In genomic region chr22:39994566-39995345, GRCh38 we compare ENCODE assay signal across 8 cellular contexts. TPM values are rescaled to one million over a fixed set of nuclear protein-coding genes. Genes with fewer than 3 reads are reported as not detected.
DNase-seq lines count a peak whose midpoint lies in the region; ATAC-seq, FAIRE-seq and TF ChIP-seq lines count a peak whose summit lies in the region.

TSS of gene FAM83F (plus strand) at chr22:39994954. CDS start at chr22:39995043, 89 bp downstream.

- BruUV-seq in endothelial cell of umbilical vein (replicated peaks; lab: Mats Ljungman, UMichigan), result no TSS peak

- H3K4me3 ChIP-seq in GM23338 (peak within 1 kb of the TSS; percentile 78), endothelial cell of umbilical vein (replicated peaks in 1 of 3; ENCODE audit: insufficient read depth in 1 of 3, low read depth in 1 of 3, low read length in 3 of 3) (no peak within 1 kb of the TSS), pancreas (peak within 1 kb of the TSS; percentile 55 to 72 (median 63)), tibial artery (peak within 1 kb of the TSS in 1 of 2 donors; percentile 11)

- TF ChIP-seq POLR2A in endothelial cell of umbilical vein (IDR thresholded peaks at IDR 0.05; ENCODE audit: low read depth, low read length), result no peak

- DNase-seq in GM23338 (ENCODE audit: low spot score) (peak; percentile 84), WTC11 (ENCODE audit: low spot score) (peak; percentile 68), endothelial cell of umbilical vein (ENCODE audit: low read depth, low spot score) (no peak), pancreas (peak; percentile 67 to 90 (median 78)), tibial artery (no peak), Kasumi-1 (lab: John Stamatoyannopoulos, UW) (no peak)

- peaks cover 28% of the 10 kb centered on the region for H3F3A ChIP-seq in GM23338 (replicated peaks; ENCODE audit: low read depth)

- H3K36me3 Mint-ChIP-seq in GM23338 (ENCODE audit: low read depth) (peaks cover 6% of the 10 kb centered on the region; the same call in 2 of the 3 replicates), WTC11 (peaks cover 5% of the 10 kb centered on the region; the same call in 1 of the 2 replicates)

- peaks cover 53% of the 10 kb centered on the region for H3K4me1 ChIP-seq in GM23338 (ENCODE audit: insufficient read depth)
- H3K4me1 ChIP-seq in endothelial cell of umbilical vein (ENCODE audit: control insufficient read depth, extremely low read depth, insufficient read depth, low read length), result no peaks in the 10 kb centered on the region
- peaks cover 29 to 48% (median 42%) of the 10 kb centered on the region in 3 donors for H3K4me1 ChIP-seq in pancreas
- peaks cover 0 to 33% (median 7%) of the 10 kb centered on the region in 4 donors for H3K4me1 ChIP-seq in tibial artery

- 2 to 6% methylated on average over 38 to 109 of the region's 109 CpGs for WGBS in pancreas, 2 donors

- H3K9me3 ChIP-seq in endothelial cell of umbilical vein (replicated peaks; ENCODE audit: control insufficient read depth, insufficient read depth, low read length) (no peaks in the 10 kb centered on the region), pancreas (no peaks in the 10 kb centered on the region), tibial artery (no peaks in the 10 kb centered on the region)

- H3K4me1 Mint-ChIP-seq in GM23338 (peaks cover 46% of the 10 kb centered on the region), WTC11 (peaks cover 49% of the 10 kb centered on the region)

- H3K27ac Mint-ChIP-seq in GM23338 (no peak within 1 kb of the TSS), WTC11 (no peak within 1 kb of the TSS)

- H3K9me2 ChIP-seq in GM23338 (ENCODE audit: insufficient read depth), result no peaks in the 10 kb centered on the region

- H3K4me3 Mint-ChIP-seq in GM23338 (peak within 1 kb of the TSS; percentile 76), WTC11 (peak within 1 kb of the TSS; percentile 78)

- FAIRE-seq in endothelial cell of umbilical vein (lab: Jason Lieb, UNC) (no peak), pancreas (lab: Jason Lieb, UNC) (no peak)

- peak within 1 kb of the TSS; percentile 96 for H3K4me2 ChIP-seq in GM23338
- no peak within 1 kb of the TSS for H3K4me2 ChIP-seq in endothelial cell of umbilical vein (ENCODE audit: insufficient read depth, low read length)

- no peaks in the 10 kb centered on the region for H3K9me1 ChIP-seq in endothelial cell of umbilical vein (replicated peaks; ENCODE audit: control insufficient read depth, extremely low read depth, insufficient read depth, low read length)

- H2AFZ ChIP-seq in GM23338, result peak within 1 kb of the TSS; percentile 69; the same call in 1 of the 2 replicates
- H2AFZ ChIP-seq in endothelial cell of umbilical vein (ENCODE audit: low read depth, low read length), result no peak within 1 kb of the TSS

- CTCF ChIA-PET in WTC11 (lab: Charles Lee), result interaction anchor here (1.0 to 3.3 kb wide), 8 partner anchors 23 to 62 kb away, joined by 3 to 11 read pairs (median 7); no protein-coding TSS in a partner anchor
- CTCF ChIA-PET in endothelial cell of umbilical vein (lab: Charles Lee), result interaction anchor here (1.2 kb wide), 2 partner anchors 12 to 30 kb away, joined by 3 to 6 read pairs; no protein-coding TSS in a partner anchor

- H3K36me3 ChIP-seq in GM23338 (ENCODE audit: insufficient read depth), result no peaks in the 10 kb centered on the region; the same call in 1 of the 2 replicates
- no peaks in the 10 kb centered on the region for H3K36me3 ChIP-seq in endothelial cell of umbilical vein (ENCODE audit: control insufficient read depth in 2 of 2, extremely low read depth in 1 of 2, insufficient read depth in 2 of 2, low read length in 2 of 2)
- no peaks in the 10 kb centered on the region for H3K36me3 ChIP-seq in pancreas
- H3K36me3 ChIP-seq in tibial artery, result no peaks in the 10 kb centered on the region

- no peak within 1 kb of the TSS for H3K9ac ChIP-seq in endothelial cell of umbilical vein (replicated peaks; ENCODE audit: extremely low read depth, insufficient read depth, low read length)

- H3K27ac ChIP-seq in GM23338 (ENCODE audit: low read depth) (no peak within 1 kb of the TSS), endothelial cell of umbilical vein (ENCODE audit: insufficient read depth, low read depth, low read length) (no peak within 1 kb of the TSS), pancreas (peak within 1 kb of the TSS; percentile 66 to 85 (median 76)), tibial artery (no peak within 1 kb of the TSS)

- 0 out of 2 replicates have a peak, but pooled peaks cover 4% of the 10 kb centered on the region for H4K20me1 ChIP-seq in GM23338 (replicated peaks; ENCODE audit: insufficient read depth)
- no peaks in the 10 kb centered on the region for H4K20me1 ChIP-seq in endothelial cell of umbilical vein (replicated peaks; ENCODE audit: control insufficient read depth, extremely low read depth, insufficient read depth, low read length)

- peaks cover 19% of the 10 kb centered on the region for H3K27me3 ChIP-seq in GM23338 (ENCODE audit: insufficient read depth)
- peaks cover 20 to 36% of the 10 kb centered on the region in 2 experiments for H3K27me3 ChIP-seq in endothelial cell of umbilical vein (ENCODE audit: control insufficient read depth in 2 of 2, insufficient read depth in 2 of 2, low read length in 2 of 2)
- no peaks in the 10 kb centered on the region for H3K27me3 ChIP-seq in pancreas
- H3K27me3 ChIP-seq in tibial artery, result peaks cover 0 to 69% of the 10 kb centered on the region in 2 donors

- H3K79me2 ChIP-seq in GM23338 (replicated peaks; ENCODE audit: insufficient read depth) (peaks cover 33% of the 10 kb centered on the region), endothelial cell of umbilical vein (ENCODE audit: control insufficient read depth, insufficient read depth, low read length) (no peaks in the 10 kb centered on the region)

- H3K27me3 Mint-ChIP-seq in GM23338 (ENCODE audit: insufficient read depth, low read depth, poor library complexity) (peaks cover 20% of the 10 kb centered on the region), WTC11 (ENCODE audit: low read depth) (peaks cover 17% of the 10 kb centered on the region)

- TF ChIP-seq CTCF in GM23338 (conservative IDR thresholded peaks at IDR 0.05; ENCODE audit: low read depth in 2 of 2) (no peak), WTC11 (IDR thresholded peaks at IDR 0.05) (no peak), endothelial cell of umbilical vein (IDR thresholded peaks at IDR 0.05; ENCODE audit: extremely low read depth in 1 of 2, insufficient read depth in 1 of 2, low read depth in 1 of 2, low read length in 2 of 2) (no peak), pancreas (IDR thresholded peaks at IDR 0.05) (no peak), tibial artery (IDR thresholded peaks at IDR 0.05) (no peak)

- POLR2A ChIA-PET in WTC11 (lab: Charles Lee) (interaction anchor here (1.0 to 2.2 kb wide), 2 partner anchors 14 to 49 kb away, joined by 3 to 6 read pairs; no protein-coding TSS in a partner anchor), endothelial cell of umbilical vein (lab: Charles Lee) (no interaction called here)

- dilution Hi-C loops in endothelial cell of umbilical vein (cut with MboI; ENCODE audit: extremely low pct_ligation_motif_present, low sequenced_read_pairs), result no loop called here

- H3K9me3 Mint-ChIP-seq in GM23338, result no peaks in the 10 kb centered on the region
- no peaks in the 10 kb centered on the region for H3K9me3 Mint-ChIP-seq in WTC11

- intact Hi-C loops in endothelial cell of umbilical vein (cut with micrococcal nuclease) (no loop called here), pancreas (cut with DNase I) (no loop called here), tibial artery (cut with DNase I; ENCODE audit: low total_unique reads) (no loop called here)

- peak; percentile 68 for ATAC-seq in GM23338
- ATAC-seq in WTC11, result peak; percentile 68
- ATAC-seq in pancreas, result peak; percentile 74 to 85 (median 78)
- no peak for ATAC-seq in GM18858 (IDR thresholded peaks at IDR 0.05; ENCODE audit: unreplicated experiment)
- ATAC-seq in GM21723 (IDR thresholded peaks at IDR 0.05; ENCODE audit: unreplicated experiment), result no peak

TF ChIP-seq in WTC11, 78 proteins besides CTCF, POLR2A, EP300 and RAD21 (continues in another document):
- TF ChIP-seq MAX (CRISPR knock-in tag; IDR thresholded peaks at IDR 0.05) (peak; percentile 98), SMAD3 (CRISPR knock-in tag; IDR thresholded peaks at IDR 0.05; ENCODE audit: borderline replicate concordance) (peak; percentile 27; the same call in 1 of the 2 replicates), ZNF317 (CRISPR knock-in tag; IDR thresholded peaks at IDR 0.05; ENCODE audit: borderline replicate concordance, low read depth) (0 out of 2 replicates have a peak, but pooled peaks have one; percentile 38)

TF ChIP-seq in endothelial cell of umbilical vein, 7 proteins besides CTCF, POLR2A, EP300 and RAD21:
- TF ChIP-seq MYC (IDR thresholded peaks at IDR 0.05; ENCODE audit: low read depth, low read length), result no peak
- TF ChIP-seq MAX (IDR thresholded peaks at IDR 0.05; ENCODE audit: insufficient read depth, insufficient read length), result peak; percentile 25
- TF ChIP-seq EZH2 (IDR thresholded peaks at IDR 0.05; ENCODE audit: borderline replicate concordance, low read depth, low read length, severe bottlenecking), result peak; percentile 68

RNA-seq across cellular contexts. Expression of gene FAM83F, which starts in this region (rescaled TPM):
- 13.5 and 15.9 TPM in 2 replicates for total RNA-seq in GM23338 (2014; rRNA removed; shearing (Covaris generic))
- polyA plus RNA-seq in GM23338 (2016; fragmentation: Nextera tagmentation; extraction: Ambion mirVana), result 3.5 and 3.7 TPM in 2 replicates
- total RNA-seq in WTC11 (2021), result 33.8 to 43.1 TPM (median 35.4 TPM) in 3 replicates
- total RNA-seq in endothelial cell of umbilical vein, result not detected in 2 replicates
- polyA plus RNA-seq in endothelial cell of umbilical vein, result not detected in 2 replicates
- not detected in 2 replicates for polyA plus RNA-seq in endothelial cell of umbilical vein (2011; cell fraction: cytosol; rRNA removed)
- polyA plus RNA-seq in endothelial cell of umbilical vein (2011; cell fraction: nucleus; rRNA removed), result not detected in 2 replicates
- not detected in 2 replicates for polyA plus RNA-seq in endothelial cell of umbilical vein (2012)
- 0.07 TPM in 1 of 2 replicates, not detected in the other for polyA minus RNA-seq in endothelial cell of umbilical vein
- polyA minus RNA-seq in endothelial cell of umbilical vein (2011; cell fraction: cytosol; rRNA and poly(A)+ RNA removed), result 0.92 TPM
- not detected in 2 replicates for polyA minus RNA-seq in endothelial cell of umbilical vein (2011; cell fraction: nucleus; rRNA and poly(A)+ RNA removed)
- 10 to 100 TPM; 12.1 to 19.8 (median 16.8) TPM for total RNA-seq in pancreas
- polyA plus RNA-seq in pancreas, result 1 to 10 TPM; 4.9 to 5.1 TPM

Comparison
In these comparisons a context has a peak if more than half of its experiments do, and no peak if none do; other contexts are left out.
1. RNA of gene FAM83F (total RNA-seq): 33.8 to 43.1 TPM in WTC11, 12.1 to 19.8 TPM in pancreas and 13.5 to 15.9 TPM in GM23338; not detected in endothelial cell of umbilical vein; every median in the first group is over 10 times any median in the second.
2. ATAC-seq: peak in GM23338 (single experiment), WTC11 (single experiment) and pancreas (4 of 4); none in GM18858 (single experiment) and GM21723 (single experiment).
3. DNase-seq: peak in GM23338 (single experiment), WTC11 (single experiment) and pancreas (6 of 6); none in endothelial cell of umbilical vein (single experiment), tibial artery (0 of 2) and Kasumi-1 (0 of 2).
4. H3K27ac ChIP-seq: peak in pancreas (4 of 4); none in GM23338 (single experiment), endothelial cell of umbilical vein (single experiment) and tibial artery (0 of 2).
5. H3K4me3 ChIP-seq: peak in GM23338 (single experiment) and pancreas (4 of 4); none in endothelial cell of umbilical vein (0 of 3).